ENCODE assay signal across 16 cellular contexts in the genomic region with DNA sequence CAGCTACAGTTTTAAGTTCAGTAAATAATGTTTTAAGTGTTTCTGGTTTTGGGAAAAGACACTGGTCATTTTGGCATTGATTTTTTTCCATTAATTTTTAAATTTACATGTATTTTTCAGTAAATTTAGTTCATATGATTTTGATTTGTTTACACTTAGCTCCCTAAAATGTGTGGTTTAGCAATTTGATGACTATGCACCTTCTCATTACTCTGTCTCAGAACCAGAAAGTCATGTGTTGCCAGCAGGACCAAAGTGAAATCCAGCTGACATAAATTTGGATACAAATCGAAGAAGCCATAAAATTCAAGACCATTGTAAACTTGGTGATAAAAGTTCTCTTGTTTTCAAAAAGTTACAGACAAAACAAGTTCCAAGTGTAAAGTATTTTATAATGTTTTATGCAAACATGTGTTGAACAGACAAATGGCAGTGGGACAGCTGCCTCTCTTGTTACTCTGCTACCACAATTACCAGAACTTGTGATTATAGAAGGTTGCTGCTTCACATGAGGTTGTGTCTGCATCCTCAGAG.
DNase-seq lines count a peak whose midpoint lies in the region; ATAC-seq, FAIRE-seq and TF ChIP-seq lines count a peak whose summit lies in the region.
"Had no signal": no experiment of that assay in that cellular context is flagged by ENCODE, and none has a peak within 500 bp of the region (broad histone marks: within the 10 kb centered on the region; RNA-seq: fewer than 3 reads in every experiment).

No MANE protein-coding gene starts in this region.

- H3K4me3 ChIP-seq in HepG2 (replicated peaks in 1 of 3; ENCODE audit: insufficient read depth in 1 of 3, low read depth in 2 of 3, low read length in 3 of 3) (no peak overlapping the region), right lobe of liver (no peak overlapping the region), fibroblast of mammary gland (ENCODE audit: control insufficient read depth, low read depth, low read length) (no peak overlapping the region)
- H3K4me3 ChIP-seq: SJSA1 had no signal

- H3K9me3 ChIP-seq in HepG2 (ENCODE audit: low read length) (no peaks in the 10 kb centered on the region), right lobe of liver (no peaks in the 10 kb centered on the region)
- H3K9me3 ChIP-seq: SJSA1 had no signal

- H3K79me2 ChIP-seq in HepG2 (ENCODE audit: insufficient read depth, low read length): no peaks in the 10 kb centered on the region

- POLR2A ChIA-PET in HepG2 (lab: Yijun Ruan, JAX): no interaction called here

- H3K4me1 ChIP-seq in HepG2 (ENCODE audit: insufficient read depth, low read length) (peaks cover 9% of the 10 kb centered on the region; the same call in 1 of the 2 replicates), right lobe of liver (no peaks in the 10 kb centered on the region)
- H3K4me1 ChIP-seq: SJSA1 had no signal

- in situ Hi-C loops in HepG2 (cut with HindIII; ENCODE audit: extremely low pct_ligation_motif_present, low pct_unique_long_range_greater_than_20kb): no loop called here

- TF ChIP-seq EP300 in HepG2 (IDR thresholded peaks at IDR 0.05; ENCODE audit: low read depth in 2 of 2, low read length in 2 of 2) (no peak), HepG2 (CRISPR knock-in tag; IDR thresholded peaks at IDR 0.05; ENCODE audit: borderline replicate concordance) (no peak)

- DNase-seq in HepG2 (ENCODE audit: low spot score) (no peak), right lobe of liver (no peak), RPMI8226 (peak; percentile 8), fibroblast of mammary gland (ENCODE audit: low read depth) (peak; percentile 41), DMS79 treated with DMSO at 0.1 percent for 48 hours (lab: John Stamatoyannopoulos, UW) (no peak), cardiac septum (ENCODE audit: low spot score) (no peak)
- DNase-seq: Calu3; CD4-positive, alpha-beta T cell; NCI-H1436; NCI-H2029 treated with DMSO at 0.1 percent for 48 hours; NCI-H510A had no signal

- H4K20me1 ChIP-seq in HepG2 (ENCODE audit: insufficient read depth, low read length): no peaks in the 10 kb centered on the region

- CTCF ChIA-PET in HepG2 (lab: Yijun Ruan, JAX; ENCODE audit: low intra/inter-chr PET ratio, low total read pairs): no interaction called here

- 11% methylated on average over 1 of the region's 1 CpG for WGBS in HepG2 (ENCODE audit: low lambda C conversion rate)
- 82% methylated on average over 1 of the region's 1 CpG for WGBS in right lobe of liver (ENCODE audit: insufficient coverage, low coverage, low lambda C conversion rate, missing lambda C conversion rate)

- no peak overlapping the region for H3K4me2 ChIP-seq in HepG2 (ENCODE audit: low read depth, low read length)

- no peak for FAIRE-seq in HepG2 (lab: Jason Lieb, UNC)
- FAIRE-seq: GM12892, GM19239 had no signal

- H3K9ac ChIP-seq in HepG2 (ENCODE audit: insufficient read depth, low read depth, low read length): no peak overlapping the region

- H3K36me3 ChIP-seq in HepG2 (replicated peaks in 1 of 2; ENCODE audit: control insufficient read depth in 1 of 2, insufficient read depth in 2 of 2, low read length in 2 of 2) (no peaks in the 10 kb centered on the region), right lobe of liver (no peaks in the 10 kb centered on the region)
- H3K36me3 ChIP-seq: SJSA1 had no signal

- H3K27me3 ChIP-seq in HepG2 (ENCODE audit: control insufficient read depth in 1 of 2, insufficient read depth in 2 of 2, low read length in 2 of 2): peaks cover 0 to 1% of the 10 kb centered on the region in 2 experiments; a peak in 2 of 5 replicates
- no peaks in the 10 kb centered on the region for H3K27me3 ChIP-seq in right lobe of liver
- H3K27me3 ChIP-seq: SJSA1 had no signal

- no peak overlapping the region for H2AFZ ChIP-seq in HepG2 (ENCODE audit: low read length)

- no peak for TF ChIP-seq CTCF in HepG2 (CRISPR knock-in tag; IDR thresholded peaks at IDR 0.05)
- no peak for TF ChIP-seq CTCF in right lobe of liver (IDR thresholded peaks at IDR 0.05)
- TF ChIP-seq CTCF in fibroblast of mammary gland (conservative IDR thresholded peaks at IDR 0.05; ENCODE audit: control insufficient read depth, insufficient read depth, low read depth, low read length): no peak

- ATAC-seq in HepG2 (no peak), right lobe of liver (no peak), HG02759 (IDR thresholded peaks at IDR 0.05; ENCODE audit: unreplicated experiment) (no peak), GM21737 (IDR thresholded peaks at IDR 0.05; ENCODE audit: unreplicated experiment) (no peak)

- no peak for TF ChIP-seq RAD21 in HepG2 (CRISPR knock-in tag; IDR thresholded peaks at IDR 0.05)

- TF ChIP-seq POLR2A in HepG2 (IDR thresholded peaks at IDR 0.05; ENCODE audit: insufficient read depth in 1 of 2, low read depth in 2 of 2, low read length in 2 of 2): no peak
- TF ChIP-seq POLR2A in right lobe of liver (IDR thresholded peaks at IDR 0.05): no peak

- H3K27ac ChIP-seq in HepG2 (ENCODE audit: extremely low read length, insufficient read depth, low read length) (no peak overlapping the region), right lobe of liver (no peak overlapping the region)
- H3K27ac ChIP-seq: SJSA1 had no signal

- no TSS peak for BruUV-seq in HepG2 (replicated peaks; lab: Mats Ljungman, UMichigan)

- intact Hi-C loops in HepG2 (cut with micrococcal nuclease; ENCODE audit: unreplicated experiment) (no loop called here), right lobe of liver (cut with DNase I) (no loop called here), cardiac septum (cut with DNase I) (no loop called here)

TF ChIP-seq in HepG2, 621 proteins besides CTCF, POLR2A, EP300 and RAD21:
- TF ChIP-seq MAFF (IDR thresholded peaks at IDR 0.05; ENCODE audit: low read depth, low read length): peak; percentile 51; the same call in 1 of the 2 replicates
- no peak for TF ChIP-seq SALL2 (CRISPR knock-in tag; IDR thresholded peaks at IDR 0.05)
- peak; percentile 65 to 71 for TF ChIP-seq MAFK (conservative IDR thresholded peaks at IDR 0.05 in 1 of 2, IDR thresholded peaks at IDR 0.05 in 1 of 2; ENCODE audit: low read length in 2 of 2)
- no peak for TF ChIP-seq ZNF607 (CRISPR knock-in tag; IDR thresholded peaks at IDR 0.05; ENCODE audit: borderline replicate concordance)
- no peak for TF ChIP-seq TP53 (CRISPR knock-in tag; conservative IDR thresholded peaks at IDR 0.05)
TF ChIP-seq in HepG2: peak in this region for 2.

Comparison
In these comparisons a context has a peak if more than half of its experiments do, and no peak if none do; other contexts are left out.
1. DNase-seq: peak in RPMI8226 (single experiment) and fibroblast of mammary gland (single experiment); none in HepG2 (single experiment), right lobe of liver (0 of 3), DMS79 treated with DMSO at 0.1 percent for 48 hours (single experiment) and cardiac septum (single experiment).